1 cellular context compared by ENCODE assay signal in genomic region chr10:95837783-95838182, GRCh38.
TF ChIP-seq lines count a peak whose summit lies in the region.

No MANE protein-coding gene starts in this region.

TF ChIP-seq in GM12878, 131 proteins besides CTCF, POLR2A, EP300 and RAD21 (continued from another document and continues in another):
- TF ChIP-seq ZBTB40 (IDR thresholded peaks at IDR 0.05; ENCODE audit: borderline replicate concordance) (no peak), CREB1 (IDR thresholded peaks at IDR 0.05; ENCODE audit: low read depth) (peak; percentile 86), CBFB (IDR thresholded peaks at IDR 0.05; ENCODE audit: low read depth) (peak; percentile 89; the same call in 1 of the 2 replicates), BACH1 (IDR thresholded peaks at IDR 0.05; ENCODE audit: borderline replicate concordance) (no peak; the same call in 1 of the 2 replicates), STAT1 (conservative IDR thresholded peaks at IDR 0.05) (0 out of 2 replicates have a peak, but pooled peaks have one; percentile 42), FOS (IDR thresholded peaks at IDR 0.05; ENCODE audit: borderline replicate concordance, extremely low read depth, insufficient read length) (no peak), ZNF217 (IDR thresholded peaks at IDR 0.05) (peak; percentile 78; the same call in 1 of the 2 replicates), EED (IDR thresholded peaks at IDR 0.05; ENCODE audit: low read depth) (peak; percentile 96), CEBPZ (IDR thresholded peaks at IDR 0.05; ENCODE audit: low read depth, low read length) (no peak), FOXM1 (IDR thresholded peaks at IDR 0.05; ENCODE audit: low read depth, low read length) (peak; percentile 99), CHD4 (IDR thresholded peaks at IDR 0.05) (no peak), YY1 (IDR thresholded peaks at IDR 0.05; ENCODE audit: low read depth, low read length) (0 out of 2 replicates have a peak, but pooled peaks have one; percentile 23), IRF5 (IDR thresholded peaks at IDR 0.05; ENCODE audit: borderline replicate concordance) (no peak), NR2C2 (IDR thresholded peaks at IDR 0.05; ENCODE audit: borderline replicate concordance, control insufficient read depth, insufficient read length, low read depth) (no peak), NR2F1 (conservative IDR thresholded peaks at IDR 0.05) (peak; percentile 82; the same call in 1 of the 2 replicates), PBX3 (IDR thresholded peaks at IDR 0.05; ENCODE audit: insufficient replicate concordance, low read depth, low read length) (peak; percentile 48), POLR2AphosphoS5 (IDR thresholded peaks at IDR 0.05; ENCODE audit: low read length) (no peak), JUNB (IDR thresholded peaks at IDR 0.05) (peak; percentile 28; the same call in 1 of the 2 replicates), ZNF687 (IDR thresholded peaks at IDR 0.05) (peak; percentile 92), RAD51 (IDR thresholded peaks at IDR 0.05) (peak; percentile 96), MTA3 (IDR thresholded peaks at IDR 0.05; ENCODE audit: borderline replicate concordance, low read length) (peak; percentile 97), STAT3 (IDR thresholded peaks at IDR 0.05; ENCODE audit: low read depth, low read length) (no peak), SKIL (IDR thresholded peaks at IDR 0.05; ENCODE audit: low read depth, poor library complexity, severe bottlenecking) (peak; percentile 99), TAF1 (IDR thresholded peaks at IDR 0.05; ENCODE audit: borderline replicate concordance, low read depth, low read length) (peak; percentile 27; the same call in 1 of the 2 replicates), ZNF622 (IDR thresholded peaks at IDR 0.05) (peak; percentile 64), KLF5 (IDR thresholded peaks at IDR 0.05; ENCODE audit: partially characterized antibody) (peak; percentile 80), ASH2L (IDR thresholded peaks at IDR 0.05; ENCODE audit: borderline replicate concordance, low read depth) (no peak), SMC3 (IDR thresholded peaks at IDR 0.05; ENCODE audit: borderline replicate concordance, low read length) (peak; percentile 19; the same call in 1 of the 2 replicates), SIN3A (IDR thresholded peaks at IDR 0.05; ENCODE audit: low read depth, low read length) (no peak), NFXL1 (IDR thresholded peaks at IDR 0.05; ENCODE audit: borderline replicate concordance) (no peak), DPF2 (IDR thresholded peaks at IDR 0.05) (peak; percentile 92), NFIC (IDR thresholded peaks at IDR 0.05; ENCODE audit: low read depth, low read length) (peak; percentile 97), CBX5 (IDR thresholded peaks at IDR 0.05; ENCODE audit: low read depth) (peak; percentile 88; the same call in 1 of the 2 replicates), MYC (IDR thresholded peaks at IDR 0.05; ENCODE audit: insufficient read depth, insufficient read length, insufficient replicate concordance, low read length, severe bottlenecking) (no peak), POU2F2 (IDR thresholded peaks at IDR 0.05; ENCODE audit: borderline replicate concordance, low read depth, low read length) (peak; percentile 96), TCF3 (IDR thresholded peaks at IDR 0.05; ENCODE audit: borderline replicate concordance, insufficient read depth, low read depth, low read length) (peak; percentile 84; the same call in 1 of the 2 replicates), IRF4 (IDR thresholded peaks at IDR 0.05; ENCODE audit: low read depth, low read length) (peak; percentile 75; the same call in 1 of the 2 replicates), MXI1 (IDR thresholded peaks at IDR 0.05; ENCODE audit: low read depth, low read length) (peak; percentile 40; the same call in 1 of the 2 replicates), CEBPB (IDR thresholded peaks at IDR 0.05; ENCODE audit: borderline replicate concordance in 1 of 2, low read depth in 2 of 2, low read length in 2 of 2) (peak in 1 of 2 experiments; percentile 97; a peak in 2 of 4 replicates), KAT2A (conservative IDR thresholded peaks at IDR 0.05; ENCODE audit: control insufficient read depth, low read depth, low read length) (no peak), MTA2 (IDR thresholded peaks at IDR 0.05; ENCODE audit: low read depth) (peak; percentile 99), ZBTB4 (CRISPR knock-in tag; IDR thresholded peaks at IDR 0.05) (no peak)
